Comparison of ENCODE assay signal across 8 cellular contexts in the genomic region with DNA sequence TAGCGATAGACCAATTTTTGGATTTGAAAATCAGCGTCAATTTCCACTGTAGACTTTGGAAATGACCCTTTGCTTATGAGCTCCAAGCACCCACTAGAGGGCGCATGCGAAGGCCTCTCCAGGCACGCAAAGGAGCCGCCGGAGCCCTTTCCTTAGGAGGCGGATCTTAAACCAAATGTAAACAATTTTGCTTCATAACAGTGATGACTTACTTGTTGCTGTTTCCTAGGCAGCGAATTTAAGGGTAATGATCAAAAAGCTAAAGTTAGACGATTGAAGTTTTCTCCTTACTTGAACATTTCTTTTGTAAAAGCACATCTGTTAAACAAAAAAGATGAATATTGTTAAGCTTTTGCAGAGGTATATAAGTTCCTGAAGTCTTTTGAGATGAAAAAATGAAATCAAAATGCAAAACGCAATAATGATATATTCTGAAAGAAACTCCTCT. TPM values are rescaled to one million over a fixed set of nuclear protein-coding genes. Genes with fewer than 3 reads are reported as not detected.
DNase-seq lines count a peak whose midpoint lies in the region; ATAC-seq, FAIRE-seq and TF ChIP-seq lines count a peak whose summit lies in the region.

No MANE protein-coding gene starts in this region.

- H3K36me3 ChIP-seq in brain microvascular endothelial cell (replicated peaks) = no peaks in the 10 kb centered on the region

- no peaks in the 10 kb centered on the region for H3K27me3 ChIP-seq in brain microvascular endothelial cell (replicated peaks)

- in situ Hi-C loops in brain microvascular endothelial cell (cut with HindIII; ENCODE audit: low pct_ligation_motif_present, low sequenced_read_pairs) = no loop called here

- TF ChIP-seq CTCF in VCaP (conservative IDR thresholded peaks at IDR 0.05) (peak; percentile 78), brain microvascular endothelial cell (IDR thresholded peaks at IDR 0.05; ENCODE audit: low read depth, low read length, missing control alignments) (peak; percentile 96)

- H3K27ac ChIP-seq in VCaP (no peak overlapping the region), brain microvascular endothelial cell (no peak overlapping the region)

- H3K4me3 ChIP-seq in brain microvascular endothelial cell (ENCODE audit: low read depth, low read length) = no peak overlapping the region

- FAIRE-seq in GM12892 (lab: Jason Lieb, UNC) = peak; percentile 78

- ATAC-seq in HG02678 (IDR thresholded peaks at IDR 0.05; ENCODE audit: unreplicated experiment) = no peak

- no peak for TF ChIP-seq POLR2A in GM12892 (IDR thresholded peaks at IDR 0.05; ENCODE audit: low read depth, low read length)

- DNase-seq in 8988T = peak; percentile 64
- peak; percentile 40 for DNase-seq in GM12892 (ENCODE audit: insufficient read length)
- DNase-seq in NCI-H2029 treated with DMSO at 0.1 percent for 48 hours (lab: John Stamatoyannopoulos, UW) = peak; percentile 82
- peak; percentile 74 for DNase-seq in brain microvascular endothelial cell
- DNase-seq in iPS-NIHi11 (ENCODE audit: low spot score) = peak; percentile 89
- DNase-seq in stimulated activated CD4-positive, alpha-beta T cell treated with anti-CD3 and anti-CD28 coated beads, Interleukin-12 subunit alpha, Interleukin-12 subunit beta, amount 100 ng/mL, for 4 hours = peak; percentile 70

RNA-seq across cellular contexts. Expression of gene EXOC2, which starts 29.2 kb away (rescaled TPM):
- 12.3 TPM for polyA plus RNA-seq in GM12892 (2012; ENCODE audit: missing spikeins)
